Comparison of ENCODE assay signal across 25 cellular contexts in the genomic region with DNA sequence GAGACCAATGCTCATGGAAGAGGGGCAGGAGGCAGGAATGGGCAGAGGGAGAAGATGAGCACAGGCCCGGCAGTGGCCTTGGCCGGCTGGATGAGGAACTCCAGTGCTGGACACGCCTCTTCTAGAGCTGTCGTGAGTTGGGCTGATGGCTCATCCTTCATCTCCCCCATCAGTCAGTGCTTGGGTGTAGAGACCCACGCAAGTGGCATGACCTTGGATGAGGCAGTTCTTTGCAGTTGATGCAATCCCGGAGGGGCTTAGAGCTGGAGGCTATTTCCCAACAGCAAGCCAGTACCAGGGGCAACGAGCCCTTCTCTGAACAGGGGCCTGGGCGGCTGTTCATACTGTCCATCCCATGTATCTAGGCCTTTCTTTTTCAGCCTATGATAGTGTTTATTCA.
"Had no signal": no experiment of that assay in that cellular context is flagged by ENCODE, and none has a peak within 500 bp of the region (broad histone marks: within the 10 kb centered on the region; RNA-seq: fewer than 3 reads in every experiment).

No MANE protein-coding gene starts in this region.

- H3K36me3 ChIP-seq: MG63, SJSA1 had no signal

- H3K27ac ChIP-seq: HL-60, SJSA1, SK-N-MC had no signal

- FAIRE-seq: HTR-8/SVneo, RCC 7860 had no signal

- DNase-seq: Karpas-422, KG1, MG63, NCI-H1092, NCI-H1105 treated with DMSO at 0.1 percent for 48 hours, NCI-H1417 treated with DMSO at 0.1 percent for 48 hours, NCI-H146, NCI-H1694 treated with DMSO at 0.1 percent for 48 hours, NCI-H1930, NCI-H2081, NCI-H2107, NCI-H226, NCI-H446, NCI-H510A, NCI-H524 treated with DMSO at 0.1 percent for 48 hours, NCI-H69, NCI-H774, Right ventricle myocardium superior, RPMI8226, SIG-M5 had no signal

- H3K4me3 ChIP-seq: MG63, SJSA1, SK-N-MC had no signal

- H3K9me3 ChIP-seq: MG63, SJSA1 had no signal
